Comparison of ENCODE assay signal across 19 cellular contexts in the genomic region with DNA sequence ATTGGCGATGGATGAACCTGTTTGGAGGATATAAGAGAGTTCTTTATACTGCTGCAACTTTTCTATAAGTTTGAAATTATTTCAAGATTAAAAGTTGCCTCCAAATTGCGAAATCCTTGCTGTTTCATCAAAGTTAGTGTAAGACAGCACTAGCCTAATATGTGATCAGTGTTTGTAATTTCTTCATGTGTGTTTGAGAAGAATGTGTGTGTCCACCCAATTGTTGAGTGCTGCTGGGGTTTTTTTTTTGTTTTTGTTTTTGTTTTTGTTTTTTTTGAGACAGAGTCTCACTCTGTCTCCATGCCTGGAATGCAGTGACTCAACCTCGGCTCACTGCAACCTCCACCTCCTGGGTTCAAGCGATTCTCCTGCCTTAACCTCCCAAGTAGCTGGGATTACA. TPM values are rescaled to one million over a fixed set of nuclear protein-coding genes. Genes with fewer than 3 reads are reported as not detected.
"Had no signal": no experiment of that assay in that cellular context is flagged by ENCODE, and none has a peak within 500 bp of the region (broad histone marks: within the 10 kb centered on the region; RNA-seq: fewer than 3 reads in every experiment).

No MANE protein-coding gene starts in this region.

- H3K36me3 Mint-ChIP-seq: stimulated activated naive B cell treated with anti-CD40 and anti-IgM and Interleukin-4, amounts not matched to agents 10 μg/mL and 1 μg/mL and 100 μg/mL, for 72 hours had no signal

- DNase-seq: activated CD4-positive, alpha-beta T cell treated with anti-CD3 and anti-CD28 coated beads for 1 hour; activated CD4-positive, alpha-beta T cell treated with anti-CD3 and anti-CD28 coated beads, Interleukin-2, amount 50 U/mL, for 1 hour; activated CD8-positive, alpha-beta T cell treated with anti-CD3 and anti-CD28 coated beads, Interleukin-2, amount 10 ng/mL, durations not matched to agents 7 days and 5 days; activated gamma-delta T cell treated with Interleukin-2 at 50 U/mL for 16 hours; adrenal gland; glutamatergic neuron; left ventricle myocardium superior; mammary epithelial cell; naive thymus-derived CD8-positive, alpha-beta T cell; sigmoid colon; stimulated activated CD4-positive, alpha-beta T cell treated with anti-CD3 and anti-CD28 coated beads, Interleukin-2, amount 100 ng/mL, for 48 hours; stimulated activated CD8-positive, alpha-beta memory T cell treated with anti-CD3 and anti-CD28 coated beads, Interleukin-4, amount 100 ng/mL, for 48 hours; stimulated activated naive B cell treated with anti-CD40 and anti-IgM and Interleukin-4, amounts not matched to agents 10 μg/mL and 1 μg/mL and 100 μg/mL, for 72 hours had no signal

- H3K27me3 Mint-ChIP-seq: type B pancreatic cell had no signal

- H3K4me3 Mint-ChIP-seq: activated CD8-positive, alpha-beta T cell treated with anti-CD3 and anti-CD28 coated beads, Interleukin-2, amount 10 ng/mL, durations not matched to agents 7 days and 5 days; activated naive CD4-positive, alpha-beta T cell treated with anti-CD3 and anti-CD28 coated beads, Interleukin-2, amount 50 U/mL, for 24 hours; mesothelial cell of epicardium; naive thymus-derived CD8-positive, alpha-beta T cell; neural progenitor cell; stimulated activated naive B cell treated with anti-CD40 and anti-IgM and Interleukin-4, amounts not matched to agents 10 μg/mL and 1 μg/mL and 100 μg/mL, for 72 hours; type B pancreatic cell had no signal

- H3K27ac Mint-ChIP-seq: activated CD8-positive, alpha-beta T cell treated with anti-CD3 and anti-CD28 coated beads, Interleukin-2, amount 10 ng/mL, durations not matched to agents 7 days and 5 days; activated naive CD4-positive, alpha-beta T cell treated with anti-CD3 and anti-CD28 coated beads, Interleukin-2, amount 50 U/mL, for 24 hours; mesothelial cell of epicardium; naive thymus-derived CD8-positive, alpha-beta T cell; neural progenitor cell; stimulated activated naive B cell treated with anti-CD40 and anti-IgM and Interleukin-4, amounts not matched to agents 10 μg/mL and 1 μg/mL and 100 μg/mL, for 72 hours; type B pancreatic cell had no signal

- H3K4me1 Mint-ChIP-seq: activated naive CD4-positive, alpha-beta T cell treated with anti-CD3 and anti-CD28 coated beads, Interleukin-2, amount 50 U/mL, for 24 hours; naive thymus-derived CD8-positive, alpha-beta T cell; stimulated activated naive B cell treated with anti-CD40 and anti-IgM and Interleukin-4, amounts not matched to agents 10 μg/mL and 1 μg/mL and 100 μg/mL, for 72 hours had no signal

- H3K9me3 ChIP-seq: adrenal gland, sigmoid colon, vagina had no signal

- H3K36me3 ChIP-seq: adrenal gland, neural progenitor cell, sigmoid colon, vagina had no signal

- ATAC-seq: activated CD8-positive, alpha-beta T cell treated with anti-CD3 and anti-CD28 coated beads, Interleukin-2, amount 10 ng/mL, durations not matched to agents 7 days and 5 days; left ventricle myocardium superior; naive thymus-derived CD8-positive, alpha-beta T cell; stimulated activated naive B cell treated with anti-CD40 and anti-IgM and Interleukin-4, amounts not matched to agents 10 μg/mL and 1 μg/mL and 100 μg/mL, for 72 hours had no signal

- H3K4me1 ChIP-seq: adrenal gland, sigmoid colon, vagina had no signal

- H3K4me3 ChIP-seq: adrenal gland, hepatocyte, neural progenitor cell, sigmoid colon, vagina had no signal

- H3K9ac ChIP-seq: neural progenitor cell had no signal

- H3K27ac ChIP-seq: adrenal gland, hepatocyte, neural progenitor cell, sigmoid colon, vagina had no signal

- H3K27me3 ChIP-seq: adrenal gland, hepatocyte, neural progenitor cell, sigmoid colon, vagina had no signal

RNA-seq across cellular contexts. Expression of a gene that starts 33.4 kb away (rescaled TPM):
- total RNA-seq: activated CD8-positive, alpha-beta T cell treated with anti-CD3 and anti-CD28 coated beads, Interleukin-2, amount 10 ng/mL, durations not matched to agents 7 days and 5 days; naive thymus-derived CD8-positive, alpha-beta T cell; vagina had no signal
- polyA plus RNA-seq: naive thymus-derived CD8-positive, alpha-beta T cell had no signal
